Comparison of ENCODE assay signal across 22 cellular contexts in the genomic region with DNA sequence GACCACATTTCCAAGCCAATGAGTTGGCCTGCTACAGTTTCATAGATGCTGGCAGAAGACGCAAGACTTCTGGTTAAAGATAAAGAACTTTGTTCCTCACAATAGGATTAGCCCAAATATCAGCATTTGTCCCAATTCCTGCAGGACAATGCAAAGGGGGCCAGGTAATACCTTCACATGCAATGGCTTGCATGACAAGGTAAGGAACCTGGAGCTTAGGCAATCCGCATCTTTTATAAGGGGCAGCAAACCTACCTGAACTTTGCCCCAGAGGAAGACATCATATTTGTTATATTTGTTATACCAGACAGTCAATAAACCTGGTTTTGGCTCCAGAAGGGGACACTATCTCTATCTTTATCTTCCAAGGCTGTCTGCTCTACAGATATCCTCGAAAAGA.
"Had no signal": no experiment of that assay in that cellular context is flagged by ENCODE, and none has a peak within 500 bp of the region (broad histone marks: within the 10 kb centered on the region; RNA-seq: fewer than 3 reads in every experiment).

No MANE protein-coding gene starts in this region.

- H3K27ac ChIP-seq: RWPE1 had no signal

- ATAC-seq: Panc1, PC-3, SK-N-SH treated with all-trans-retinoic acid at 6 μM for 48 hours had no signal

- H3K9me3 ChIP-seq: MG63 had no signal

- H3K27me3 ChIP-seq: MG63 had no signal

- DNase-seq: KBM-7; MG63; NCI-H1092; NCI-H1105 treated with DMSO at 0.1 percent for 48 hours; NCI-H1417 treated with DMSO at 0.1 percent for 48 hours; NCI-H146; NCI-H1694 treated with DMSO at 0.1 percent for 48 hours; NCI-H1930; NCI-H2081; NCI-H2107; NCI-H226; NCI-H446; NCI-H510A; NCI-H524 treated with DMSO at 0.1 percent for 48 hours; NCI-H69; NCI-H774; NK-92 treated with Interleukin-12 subunit alpha and Interleukin-12 subunit beta, amount 100 ng/mL, for 24 hours; PC-3; SHP77 had no signal

- H3K36me3 ChIP-seq: MG63 had no signal

- H3K4me3 ChIP-seq: MG63 had no signal
